Comparison of ENCODE assay signal across 8 cellular contexts in genomic region chr9:89312154-89312616, GRCh38. TPM values are rescaled to one million over a fixed set of nuclear protein-coding genes. Genes with fewer than 3 reads are reported as not detected.
A peak's percentile ranks its signal among the peaks of the same experiment; 100 is the strongest.
DNase-seq lines count a peak whose midpoint lies in the region; ATAC-seq and TF ChIP-seq lines count a peak whose summit lies in the region.

No MANE protein-coding gene starts in this region.

- peaks cover 75% of the 10 kb centered on the region for H3K79me2 ChIP-seq in OCI-LY7 (ENCODE audit: insufficient read depth, low read depth, low read length)

- intact Hi-C loops in OCI-LY7 (cut with micrococcal nuclease; ENCODE audit: unreplicated experiment), result loop anchor here (5.0 to 10.0 kb wide), 2 partner anchors 925 to 1493 kb away; partner anchors contain the start of genes SPIN1 and SYK

- peaks cover 21% of the 10 kb centered on the region for H3K36me3 Mint-ChIP-seq in neural crest cell (ENCODE audit: low read depth)

- CTCF ChIA-PET in OCI-LY7 (lab: Charles Lee; ENCODE audit: unreplicated experiment), result no interaction called here

- H3K27me3 Mint-ChIP-seq in neural crest cell (ENCODE audit: low read depth), result peaks cover 6% of the 10 kb centered on the region

- no peaks in the 10 kb centered on the region for H3K27me3 ChIP-seq in duodenal mucosa (ENCODE audit: control insufficient read depth in 1 of 2, insufficient read depth in 2 of 2, low read length in 2 of 2)

- H2AFZ ChIP-seq in OCI-LY7 (ENCODE audit: low read length), result no peak overlapping the region

- no peak for ATAC-seq in GM18511 (IDR thresholded peaks at IDR 0.05; ENCODE audit: unreplicated experiment)
- ATAC-seq in GM21717 (IDR thresholded peaks at IDR 0.05; ENCODE audit: unreplicated experiment), result no peak

- H3K36me3 ChIP-seq in OCI-LY7 (ENCODE audit: insufficient read depth, low read length), result peaks cover 69% of the 10 kb centered on the region
- peaks cover 0 to 3% of the 10 kb centered on the region in 2 donors for H3K36me3 ChIP-seq in duodenal mucosa (ENCODE audit: control insufficient read depth in 1 of 2, insufficient read depth in 2 of 2, low read length in 2 of 2)

- H3K9ac ChIP-seq in duodenal mucosa (ENCODE audit: low read depth in 1 of 2, low read length in 2 of 2), result peak overlapping the region; percentile 84 to 90

- H3K27ac ChIP-seq in OCI-LY7 (ENCODE audit: low read depth, low read length, poor library complexity, severe bottlenecking) (peak overlapping the region; percentile 88), duodenal mucosa (ENCODE audit: low read depth, low read length) (no peak overlapping the region)

- H3K4me3 ChIP-seq in OCI-LY7 (ENCODE audit: low read depth, low read length, poor library complexity, severe bottlenecking), result peak overlapping the region; percentile 100
- peak overlapping the region; percentile 78 to 82 for H3K4me3 ChIP-seq in duodenal mucosa (ENCODE audit: low read depth in 1 of 2, low read length in 2 of 2)

- POLR2A ChIA-PET in OCI-LY7 (lab: Charles Lee), result interaction anchor here (0.6 kb wide), 1 partner anchor 368 kb away, joined by 3 read pairs; no protein-coding TSS in a partner anchor

- H4K20me1 ChIP-seq in OCI-LY7 (ENCODE audit: insufficient read depth, low read length), result peaks cover 46% of the 10 kb centered on the region

- peak overlapping the region; percentile 95 for H3K4me3 Mint-ChIP-seq in neural crest cell

- DNase-seq in NCI-H2171 treated with DMSO at 0.1 percent for 48 hours (lab: John Stamatoyannopoulos, UW), result peak; percentile 19
- DNase-seq in NCI-H2171 (lab: John Stamatoyannopoulos, UW), result no peak
- peak; percentile 48 for DNase-seq in OCI-LY7 (ENCODE audit: low spot score)
- DNase-seq in neural crest cell (ENCODE audit: low read depth, low spot score), result no peak
- no peak for DNase-seq in AG20443 (ENCODE audit: low spot score)

- BruUV-seq in OCI-LY7 (replicated peaks; lab: Mats Ljungman, UMichigan), result no TSS peak

- peaks cover 52% of the 10 kb centered on the region for H3K4me1 Mint-ChIP-seq in neural crest cell

- peak overlapping the region; percentile 88 for H3K4me2 ChIP-seq in OCI-LY7 (ENCODE audit: low read length)

- H3K9me3 ChIP-seq in OCI-LY7 (ENCODE audit: low read length) (no peaks in the 10 kb centered on the region), duodenal mucosa (ENCODE audit: control insufficient read depth in 1 of 2, low read length in 2 of 2) (no peaks in the 10 kb centered on the region)

- peak overlapping the region; percentile 96 for H3K27ac Mint-ChIP-seq in neural crest cell (ENCODE audit: unreplicated experiment)

- no peak for TF ChIP-seq CTCF in OCI-LY7 (conservative IDR thresholded peaks at IDR 0.05; ENCODE audit: low read length)
- no peak for TF ChIP-seq CTCF in neural crest cell (conservative IDR thresholded peaks at IDR 0.05)

- no peaks in the 10 kb centered on the region for H3K9me2 ChIP-seq in OCI-LY7 (ENCODE audit: insufficient read depth, low read length)

- no peaks in the 10 kb centered on the region for H3K9me3 Mint-ChIP-seq in neural crest cell

- H3K4me1 ChIP-seq in OCI-LY7 (ENCODE audit: insufficient read depth, low read length, poor library complexity, severe bottlenecking) (peaks cover 49% of the 10 kb centered on the region), duodenal mucosa (ENCODE audit: control insufficient read depth in 1 of 2, insufficient read depth in 2 of 2, low read length in 2 of 2) (peaks cover 8 to 36% of the 10 kb centered on the region in 2 donors)

RNA-seq across cellular contexts. Expression of gene CKS2, which starts 1.2 kb away (rescaled TPM):
- 229 and 299 TPM in 2 replicates for total RNA-seq in OCI-LY7 (2014; rRNA removed; shearing (Covaris generic))
- 285 and 305 TPM in 2 replicates for total RNA-seq in OCI-LY7 (2022)
- 174 and 184 TPM in 2 replicates for total RNA-seq in neural crest cell

RNA-seq across cellular contexts. Expression of gene SECISBP2, which starts 6.1 kb away (rescaled TPM):
- 76.1 and 77.6 TPM in 2 replicates for total RNA-seq in OCI-LY7 (2014; rRNA removed; shearing (Covaris generic))
- total RNA-seq in OCI-LY7 (2022), result 85.5 and 108 TPM in 2 replicates
- 56.7 and 62.6 TPM in 2 replicates for total RNA-seq in neural crest cell

Comparison
In these comparisons a context has a peak if more than half of its experiments do, and no peak if none do; other contexts are left out.
1. DNase-seq: peak in NCI-H2171 treated with DMSO at 0.1 percent for 48 hours (single experiment) and OCI-LY7 (single experiment); none in NCI-H2171 (single experiment), neural crest cell (single experiment) and AG20443 (single experiment).